22 cellular contexts compared by ENCODE assay signal in the genomic region with DNA sequence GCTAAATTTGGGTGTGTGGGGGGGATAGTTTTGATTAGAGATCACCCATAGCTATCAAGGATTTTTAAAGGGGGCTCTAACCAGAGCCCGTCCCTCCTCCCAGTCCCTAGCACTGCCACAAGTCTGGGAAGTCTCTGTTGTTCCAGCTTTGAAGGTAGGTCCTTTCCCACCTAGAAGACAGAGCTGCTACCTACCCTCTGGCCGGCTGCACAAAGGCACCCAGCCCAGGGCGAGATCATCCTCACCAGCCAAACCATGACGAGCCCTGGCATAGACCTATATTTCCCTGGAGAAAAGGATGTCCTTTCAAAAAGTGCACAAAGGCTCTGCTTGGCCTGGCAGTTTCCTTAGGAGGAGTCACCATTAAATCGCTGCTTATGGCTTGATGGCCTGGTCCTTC.
A peak's percentile ranks its signal among the peaks of the same experiment; 100 is the strongest.
DNase-seq lines count a peak whose midpoint lies in the region; TF ChIP-seq lines count a peak whose summit lies in the region.
"Had no signal": no experiment of that assay in that cellular context is flagged by ENCODE, and none has a peak within 500 bp of the region (broad histone marks: within the 10 kb centered on the region; RNA-seq: fewer than 3 reads in every experiment).

No MANE protein-coding gene starts in this region.

- no peak overlapping the region for H3K4me3 Mint-ChIP-seq in nephron
- H3K4me3 Mint-ChIP-seq: CD14-positive monocyte; CD4-positive, alpha-beta T cell; GM23338 had no signal

- H3K27ac Mint-ChIP-seq in nephron: peak overlapping the region; percentile 64 to 84 (median 76)
- H3K27ac Mint-ChIP-seq: CD4-positive, alpha-beta T cell; CD8-positive, alpha-beta memory T cell; GM23338 had no signal

- no peak for TF ChIP-seq EP300 in esophagus muscularis mucosa (IDR thresholded peaks at IDR 0.05)

- TF ChIP-seq POLR2A in esophagus muscularis mucosa (IDR thresholded peaks at IDR 0.05; ENCODE audit: low read depth): no peak

- intact Hi-C loops in esophagus muscularis mucosa (cut with DNase I): no loop called here

- no peaks in the 10 kb centered on the region for H3K27me3 ChIP-seq in HUES6 (ENCODE audit: control insufficient read depth, insufficient read depth, low read length)
- peaks cover 0 to 10% (median 0%) of the 10 kb centered on the region in 4 donors for H3K27me3 ChIP-seq in esophagus muscularis mucosa
- H3K27me3 ChIP-seq: BE2C; BLaER1 treated with 17β-estradiol and CSF1 and Interleukin-3, amounts not matched to agents 10 nM and 100 nM had no signal

- no peaks in the 10 kb centered on the region for H3K27me3 Mint-ChIP-seq in nephron (ENCODE audit: low read depth)
- H3K27me3 Mint-ChIP-seq: CD4-positive, alpha-beta T cell had no signal

- H3K9me3 ChIP-seq in HUES6 (ENCODE audit: control insufficient read depth, insufficient read depth, low read depth, low read length) (peaks cover 10% of the 10 kb centered on the region), esophagus muscularis mucosa (no peaks in the 10 kb centered on the region)
- H3K9me3 ChIP-seq: A549; BE2C; BLaER1 treated with 17β-estradiol and CSF1 and Interleukin-3, amounts not matched to agents 10 nM and 100 nM had no signal

- TF ChIP-seq CTCF in esophagus muscularis mucosa (IDR thresholded peaks at IDR 0.05): no peak
- no peak for TF ChIP-seq CTCF in nephron (IDR thresholded peaks at IDR 0.05; ENCODE audit: unreplicated experiment in 3 of 3)

- H3K4me1 Mint-ChIP-seq in nephron: peaks cover 17% of the 10 kb centered on the region
- H3K4me1 Mint-ChIP-seq: CD14-positive monocyte; CD8-positive, alpha-beta memory T cell had no signal

- WGBS in esophagus muscularis mucosa: 98% methylated on average over 5 of the region's 5 CpGs

- H3K4me1 ChIP-seq in HUES6 (ENCODE audit: control insufficient read depth, insufficient read depth, low read length) (peaks cover 10% of the 10 kb centered on the region), esophagus muscularis mucosa (no peaks in the 10 kb centered on the region)
- H3K4me1 ChIP-seq: A549; BE2C; BLaER1 treated with 17β-estradiol and CSF1 and Interleukin-3, amounts not matched to agents 10 nM and 100 nM had no signal

- H3K36me3 ChIP-seq in HUES6 (ENCODE audit: control insufficient read depth, insufficient read depth, low read length) (no peaks in the 10 kb centered on the region), esophagus muscularis mucosa (no peaks in the 10 kb centered on the region)
- H3K36me3 ChIP-seq: BE2C; BLaER1 treated with 17β-estradiol and CSF1 and Interleukin-3, amounts not matched to agents 10 nM and 100 nM had no signal

- no peaks in the 10 kb centered on the region for H3K36me3 Mint-ChIP-seq in nephron (ENCODE audit: low read depth)
- H3K36me3 Mint-ChIP-seq: CD14-positive monocyte; CD8-positive, alpha-beta memory T cell had no signal

- H3K27ac ChIP-seq in HUES6 (ENCODE audit: low read depth, low read length) (no peak overlapping the region), esophagus muscularis mucosa (replicated peaks in 1 of 4) (no peak overlapping the region)
- H3K27ac ChIP-seq: A549; BLaER1 treated with 17β-estradiol and CSF1 and Interleukin-3, amounts not matched to agents 10 nM and 100 nM had no signal

- peak overlapping the region; percentile 16 for H3K9ac ChIP-seq in HUES6 (ENCODE audit: low read length)
- H3K9ac ChIP-seq: BLaER1 treated with 17β-estradiol and CSF1 and Interleukin-3, amounts not matched to agents 10 nM and 100 nM had no signal

- peak; percentile 72 for DNase-seq in esophagus muscularis mucosa (ENCODE audit: extremely low spot score)
- no peak for DNase-seq in NCI-H128 (lab: John Stamatoyannopoulos, UW; ENCODE audit: unreplicated experiment)
- no peak for DNase-seq in putamen (ENCODE audit: low spot score)
- no peak for DNase-seq in NCI-H1694 (lab: John Stamatoyannopoulos, UW)
- DNase-seq: 8988T; ACHN; AML-193; BE2C; CD4-positive, alpha-beta T cell; CD8-positive, alpha-beta memory T cell; DMS 273 treated with DMSO at 0.1 percent for 48 hours; DMS79; EL; GDM1; HCEC 1CT had no signal

- H3K4me3 ChIP-seq in HUES6 (ENCODE audit: low read depth, low read length) (no peak overlapping the region), esophagus muscularis mucosa (no peak overlapping the region)
- H3K4me3 ChIP-seq: A549; BLaER1 treated with 17β-estradiol and CSF1 and Interleukin-3, amounts not matched to agents 10 nM and 100 nM; GM12878; GM23338 had no signal

- H3K9me3 Mint-ChIP-seq in nephron: peaks cover 6% of the 10 kb centered on the region
- H3K9me3 Mint-ChIP-seq: CD4-positive, alpha-beta T cell; CD8-positive, alpha-beta memory T cell had no signal
